Comparison of ENCODE assay signal across 13 cellular contexts in the genomic region with DNA sequence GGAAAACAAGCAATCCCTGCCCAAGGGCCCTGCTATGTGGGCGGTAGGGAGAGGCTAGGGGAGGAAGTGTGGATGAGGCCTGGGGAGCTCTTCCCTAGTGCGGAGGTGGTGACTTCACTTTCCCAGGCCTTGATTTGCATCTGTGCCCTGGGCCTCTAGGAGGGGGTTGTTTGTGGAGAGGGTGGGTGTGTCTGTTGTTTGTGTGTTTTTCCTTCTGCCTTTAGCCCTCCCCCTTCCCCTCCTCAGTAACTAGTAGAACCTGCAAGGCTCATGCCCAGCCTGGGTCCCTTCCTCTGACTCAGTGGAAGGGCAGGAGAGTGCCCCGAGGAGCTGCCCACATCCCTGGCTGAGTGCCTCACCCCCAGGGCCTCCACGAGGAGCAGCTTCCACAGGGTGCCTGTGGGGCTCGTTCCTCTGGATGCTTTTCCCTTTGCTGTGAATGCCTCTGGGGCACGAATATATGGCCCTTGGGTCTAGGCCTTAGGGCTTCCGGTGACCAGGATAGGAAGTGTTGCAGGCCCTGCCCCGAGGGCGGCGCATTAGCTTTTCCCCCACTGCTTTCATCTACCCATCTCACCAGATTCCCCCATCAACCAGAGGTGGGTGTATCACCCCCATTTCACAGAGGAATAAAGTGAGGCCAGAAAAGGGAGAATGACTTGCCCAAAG.
DNase-seq lines count a peak whose midpoint lies in the region; ATAC-seq, FAIRE-seq and TF ChIP-seq lines count a peak whose summit lies in the region.
"Had no signal": no experiment of that assay in that cellular context is flagged by ENCODE, and none has a peak within 500 bp of the region (broad histone marks: within the 10 kb centered on the region; RNA-seq: fewer than 3 reads in every experiment).

No MANE protein-coding gene starts in this region.

- FAIRE-seq in astrocyte (lab: Jason Lieb, UNC), result no peak

- H3K9ac ChIP-seq in IMR-90 (ENCODE audit: low read depth, low read length) (no peak overlapping the region), astrocyte (ENCODE audit: low read length) (peak overlapping the region; percentile 26)

- 81% methylated on average over 3 of the region's 10 CpGs; no CpG with 5 or more reads in 1 of the 2 experiments for WGBS in IMR-90 (ENCODE audit: extremely low coverage in 2 of 2, insufficient read length in 1 of 2), 2 experiments

- H3K9me3 ChIP-seq in IMR-90 (ENCODE audit: control insufficient read depth, insufficient read depth, low read length) (no peaks in the 10 kb centered on the region), astrocyte (ENCODE audit: insufficient read depth, low read depth, low read length) (no peaks in the 10 kb centered on the region)
- H3K9me3 ChIP-seq: tibial nerve had no signal

- POLR2A ChIA-PET in IMR-90 (lab: Charles Lee; ENCODE audit: unreplicated experiment), result interaction anchor here (0.6 kb wide), 1 partner anchor 90 kb away, joined by 3 read pairs; no protein-coding TSS in a partner anchor

- H3K79me2 ChIP-seq in astrocyte (ENCODE audit: insufficient read depth, low read length), result no peaks in the 10 kb centered on the region

- peak overlapping the region; percentile 92; the same call in 2 of the 3 replicates for H2BK15ac ChIP-seq in IMR-90 (ENCODE audit: low read depth, low read length)

- H3K14ac ChIP-seq in IMR-90 (replicated peaks; ENCODE audit: low read depth, low read length), result peak overlapping the region; percentile 70

- peak; percentile 9 for DNase-seq in COLO668 (lab: John Stamatoyannopoulos, UW; ENCODE audit: unreplicated experiment)
- no peak for DNase-seq in IMR-90
- DNase-seq in astrocyte (ENCODE audit: low read depth), result no peak
- DNase-seq in iPS-NIHi7 (ENCODE audit: extremely low spot score), result peak; percentile 81
- DNase-seq in activated CD8-positive, alpha-beta memory T cell treated with anti-CD3 and anti-CD28 coated beads for 24 hours, result no peak
- no peak for DNase-seq in 8988T
- DNase-seq: activated CD4-positive, alpha-beta T cell treated with anti-CD3 and anti-CD28 coated beads, Interleukin-2, amount 50 U/mL, for 4 hours; activated naive CD8-positive, alpha-beta T cell treated with anti-CD3 and anti-CD28 coated beads for 36 hours had no signal

- H3K27me3 Mint-ChIP-seq in astrocyte (ENCODE audit: low read depth, unreplicated experiment), result peaks cover 7% of the 10 kb centered on the region
- H3K27me3 Mint-ChIP-seq: progenitor cell of endocrine pancreas had no signal

- peak overlapping the region; percentile 67 for H4K91ac ChIP-seq in IMR-90 (ENCODE audit: insufficient read depth, low read depth, low read length)

- peaks cover 1% of the 10 kb centered on the region for H3K9me3 Mint-ChIP-seq in astrocyte (ENCODE audit: unreplicated experiment)
- H3K9me3 Mint-ChIP-seq: activated naive CD8-positive, alpha-beta T cell treated with anti-CD3 and anti-CD28 coated beads for 36 hours had no signal

- no peak for TF ChIP-seq POLR2A in IMR-90 (IDR thresholded peaks at IDR 0.05; ENCODE audit: low read depth, low read length)

- H3K4me1 Mint-ChIP-seq in astrocyte (ENCODE audit: low read depth, unreplicated experiment), result peaks cover 42% of the 10 kb centered on the region

- BruUV-seq in IMR-90 (replicated peaks; lab: Mats Ljungman, UMichigan), result no TSS peak

- peak overlapping the region; percentile 34 for H3K27ac Mint-ChIP-seq in astrocyte (ENCODE audit: unreplicated experiment)
- H3K27ac Mint-ChIP-seq: activated naive CD8-positive, alpha-beta T cell treated with anti-CD3 and anti-CD28 coated beads for 36 hours had no signal

- peak overlapping the region; percentile 60 for H3K18ac ChIP-seq in IMR-90 (ENCODE audit: low read depth, low read length)

- ATAC-seq in IMR-90 (ENCODE audit: low read depth) (no peak), HG03159 (IDR thresholded peaks at IDR 0.05; ENCODE audit: unreplicated experiment) (no peak), HG02623 (IDR thresholded peaks at IDR 0.05; ENCODE audit: unreplicated experiment) (no peak)
- ATAC-seq: Right ventricle myocardium inferior had no signal

- H2AK5ac ChIP-seq in IMR-90 (ENCODE audit: low read depth, low read length), result peak overlapping the region; percentile 96

- intact Hi-C loops in IMR-90 (cut with micrococcal nuclease), result no loop called here

- no peak overlapping the region for H3K4me3 Mint-ChIP-seq in astrocyte (ENCODE audit: unreplicated experiment)
- H3K4me3 Mint-ChIP-seq: activated naive CD8-positive, alpha-beta T cell treated with anti-CD3 and anti-CD28 coated beads for 36 hours had no signal

- CTCF ChIA-PET in IMR-90 (lab: Yijun Ruan, JAX), result interaction anchor here (0.7 to 0.9 kb wide), 2 partner anchors 54 to 91 kb away, joined by 3 to 5 read pairs; no protein-coding TSS in a partner anchor

- dilution Hi-C loops in IMR-90 (cut with HindIII; ENCODE audit: low sequenced_read_pairs, unreplicated experiment), result no loop called here

- H3K9me1 ChIP-seq in IMR-90 (ENCODE audit: insufficient read depth, low read length), result peaks cover 29% of the 10 kb centered on the region

- peak overlapping the region; percentile 12; the same call in 1 of the 2 replicates for H3K27ac ChIP-seq in IMR-90 (ENCODE audit: insufficient read depth, low read length)
- peak overlapping the region; percentile 20 for H3K27ac ChIP-seq in astrocyte (ENCODE audit: low read depth, low read length)
- H3K27ac ChIP-seq: tibial nerve had no signal

- peak overlapping the region; percentile 35 for H2BK5ac ChIP-seq in IMR-90 (ENCODE audit: low read depth, low read length, poor library complexity, severe bottlenecking)

- H2BK20ac ChIP-seq in IMR-90 (ENCODE audit: low read depth, low read length), result peak overlapping the region; percentile 79

- in situ Hi-C loops in IMR-90 (cut with MboI; ENCODE audit: low sequenced_read_pairs), result no loop called here

- H3K36me3 ChIP-seq in IMR-90 (ENCODE audit: control insufficient read depth, insufficient read depth, low read length) (no peaks in the 10 kb centered on the region), astrocyte (ENCODE audit: insufficient read depth, low read length) (no peaks in the 10 kb centered on the region)
- H3K36me3 ChIP-seq: tibial nerve had no signal

- H3K4me1 ChIP-seq in IMR-90 (ENCODE audit: control insufficient read depth, insufficient read depth, low read length), result peaks cover 31% of the 10 kb centered on the region
- peaks cover 31% of the 10 kb centered on the region for H3K4me1 ChIP-seq in astrocyte (ENCODE audit: insufficient read depth, low read length)

- peak overlapping the region; percentile 100 for H3K4ac ChIP-seq in IMR-90 (ENCODE audit: low read depth, low read length)

- peak overlapping the region; percentile 76; a peak in 3 of 4 replicates for H4K8ac ChIP-seq in IMR-90 (ENCODE audit: low read depth in 2 of 2, low read length in 2 of 2)

- H2AK9ac ChIP-seq in IMR-90 (replicated peaks; ENCODE audit: low read depth, low read length, poor library complexity), result peak overlapping the region; percentile 83

- TF ChIP-seq CTCF in IMR-90 (conservative IDR thresholded peaks at IDR 0.05; ENCODE audit: low read depth, low read length), result no peak
- no peak for TF ChIP-seq CTCF in astrocyte (IDR thresholded peaks at IDR 0.05; ENCODE audit: insufficient read depth, low read depth, low read length)

- no peak overlapping the region for H3K4me2 ChIP-seq in IMR-90 (ENCODE audit: low read depth, low read length)
- H3K4me2 ChIP-seq in astrocyte (ENCODE audit: low read length), result peak overlapping the region; percentile 46

- H3K56ac ChIP-seq in IMR-90 (ENCODE audit: extremely low read depth, insufficient read depth, low read length), result no peak overlapping the region

- H2AFZ ChIP-seq in IMR-90 (replicated peaks; ENCODE audit: low read length, poor library complexity), result peak overlapping the region; percentile 72
- no peak overlapping the region for H2AFZ ChIP-seq in astrocyte (ENCODE audit: low read depth, low read length)

- no peak overlapping the region; the same call in 1 of the 2 replicates for H3K23ac ChIP-seq in IMR-90 (ENCODE audit: low read depth, low read length)

- H3K36me3 Mint-ChIP-seq in astrocyte (ENCODE audit: low read depth, unreplicated experiment), result peaks cover 1% of the 10 kb centered on the region
- H3K36me3 Mint-ChIP-seq: activated naive CD8-positive, alpha-beta T cell treated with anti-CD3 and anti-CD28 coated beads for 36 hours had no signal

- H4K20me1 ChIP-seq in IMR-90 (ENCODE audit: insufficient read depth, low read length), result no peaks in the 10 kb centered on the region
- H4K20me1 ChIP-seq in astrocyte (ENCODE audit: insufficient read depth, low read length), result no peaks in the 10 kb centered on the region

- peaks cover 0 to 15% of the 10 kb centered on the region in 2 experiments; a peak in 1 of 4 replicates for H3K79me1 ChIP-seq in IMR-90 (ENCODE audit: low read depth in 1 of 2, low read length in 2 of 2)

- H3K27me3 ChIP-seq in IMR-90 (ENCODE audit: control insufficient read depth, insufficient read depth, low read length) (no peaks in the 10 kb centered on the region), astrocyte (ENCODE audit: insufficient read depth, low read length) (no peaks in the 10 kb centered on the region)
- H3K27me3 ChIP-seq: tibial nerve had no signal

- peak overlapping the region; percentile 100 for H2BK120ac ChIP-seq in IMR-90 (ENCODE audit: low read depth, low read length)

- H4K5ac ChIP-seq in IMR-90 (ENCODE audit: low read depth, low read length), result peak overlapping the region; percentile 69

- no peak overlapping the region for H3K4me3 ChIP-seq in IMR-90 (ENCODE audit: insufficient read depth, low read depth, low read length)
- H3K4me3 ChIP-seq in astrocyte (ENCODE audit: insufficient read depth, low read depth, low read length), result no peak overlapping the region
- H3K4me3 ChIP-seq: tibial nerve had no signal

- no peak for TF ChIP-seq RAD21 in IMR-90 (IDR thresholded peaks at IDR 0.05; ENCODE audit: low read length)

TF ChIP-seq in IMR-90, 13 proteins besides CTCF, POLR2A, EP300 and RAD21 (continues in another document):
- TF ChIP-seq SMC3 (IDR thresholded peaks at IDR 0.05; ENCODE audit: low read depth, low read length) (no peak), RCOR1 (IDR thresholded peaks at IDR 0.05; ENCODE audit: insufficient replicate concordance, low read length) (no peak)
- TF ChIP-seq, protein P1, sequence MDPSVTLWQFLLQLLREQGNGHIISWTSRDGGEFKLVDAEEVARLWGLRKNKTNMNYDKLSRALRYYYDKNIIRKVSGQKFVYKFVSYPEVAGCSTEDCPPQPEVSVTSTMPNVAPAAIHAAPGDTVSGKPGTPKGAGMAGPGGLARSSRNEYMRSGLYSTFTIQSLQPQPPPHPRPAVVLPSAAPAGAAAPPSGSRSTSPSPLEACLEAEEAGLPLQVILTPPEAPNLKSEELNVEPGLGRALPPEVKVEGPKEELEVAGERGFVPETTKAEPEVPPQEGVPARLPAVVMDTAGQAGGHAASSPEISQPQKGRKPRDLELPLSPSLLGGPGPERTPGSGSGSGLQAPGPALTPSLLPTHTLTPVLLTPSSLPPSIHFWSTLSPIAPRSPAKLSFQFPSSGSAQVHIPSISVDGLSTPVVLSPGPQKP (IDR thresholded peaks at IDR 0.05; ENCODE audit: borderline replicate concordance, low read depth, low read length), result no peak

Comparison
In these comparisons a context has a peak if more than half of its experiments do, and no peak if none do; other contexts are left out.
1. DNase-seq: peak in COLO668 (single experiment) and iPS-NIHi7 (single experiment); none in IMR-90 (single experiment), astrocyte (single experiment), activated CD8-positive, alpha-beta memory T cell treated with anti-CD3 and anti-CD28 coated beads for 24 hours (single experiment) and 8988T (single experiment).